Comparison of ENCODE assay signal across 8 cellular contexts in the genomic region with DNA sequence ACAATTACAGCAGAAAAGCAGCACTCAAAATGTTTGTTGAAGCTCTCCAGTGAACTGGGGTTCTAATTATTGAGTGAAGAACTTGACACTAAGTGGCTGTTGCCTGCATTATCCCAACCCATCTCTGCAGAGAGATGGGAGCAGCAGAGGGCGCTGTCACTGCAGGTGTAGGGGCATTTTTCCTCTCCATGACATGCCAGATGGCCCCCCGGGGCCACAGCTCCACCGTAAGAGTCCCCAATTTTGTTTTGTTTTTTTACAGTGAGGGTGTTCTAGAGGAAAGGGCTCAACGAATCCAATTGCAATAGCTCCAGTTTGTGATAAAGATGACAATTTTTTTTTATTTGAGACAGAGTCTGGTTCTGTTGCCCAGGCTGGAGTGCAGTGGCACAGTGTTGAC. TPM values are rescaled to one million over a fixed set of nuclear protein-coding genes. Genes with fewer than 3 reads are reported as not detected.
A peak's percentile ranks its signal among the peaks of the same experiment; 100 is the strongest.
DNase-seq lines count a peak whose midpoint lies in the region; ATAC-seq lines count a peak whose summit lies in the region.

No MANE protein-coding gene starts in this region.

- no peak overlapping the region for H2BK5ac ChIP-seq in mesendoderm (ENCODE audit: low read length)

- H3K36me3 Mint-ChIP-seq in CD4-positive, CD25-positive, alpha-beta regulatory T cell: no peaks in the 10 kb centered on the region

- H3K18ac ChIP-seq in mesendoderm (ENCODE audit: low read length): no peak overlapping the region

- peaks cover 25% of the 10 kb centered on the region for H3K4me1 ChIP-seq in CD4-positive, CD25-positive, alpha-beta regulatory T cell (ENCODE audit: control insufficient read depth, insufficient read depth, low read length, poor library complexity, severe bottlenecking)
- H3K4me1 ChIP-seq in mesendoderm (ENCODE audit: control insufficient read depth, low read depth, low read length): no peaks in the 10 kb centered on the region

- no peaks in the 10 kb centered on the region for H3K36me3 ChIP-seq in CD4-positive, CD25-positive, alpha-beta regulatory T cell (ENCODE audit: control insufficient read depth, insufficient read depth, low read length)
- no peaks in the 10 kb centered on the region for H3K36me3 ChIP-seq in mesendoderm (ENCODE audit: control insufficient read depth, insufficient read depth, low read length)

- H2AK5ac ChIP-seq in mesendoderm (ENCODE audit: low read length): no peak overlapping the region

- H3K56ac ChIP-seq in mesendoderm (ENCODE audit: low read length): peak overlapping the region; percentile 5

- H3K27me3 ChIP-seq in CD4-positive, CD25-positive, alpha-beta regulatory T cell (ENCODE audit: control insufficient read depth, insufficient read depth, low read length): no peaks in the 10 kb centered on the region
- H3K27me3 ChIP-seq in mesendoderm (ENCODE audit: insufficient read depth, low read length, poor library complexity): no peaks in the 10 kb centered on the region

- ATAC-seq in CD4-positive, CD25-positive, alpha-beta regulatory T cell (ENCODE audit: low read depth in 2 of 2): no peak
- ATAC-seq in GM21423 (IDR thresholded peaks at IDR 0.05; ENCODE audit: unreplicated experiment) (peak; percentile 29), HG03571 (IDR thresholded peaks at IDR 0.05; ENCODE audit: unreplicated experiment) (no peak)

- H3K27ac Mint-ChIP-seq in CD4-positive, CD25-positive, alpha-beta regulatory T cell: peak overlapping the region in 1 of 3 donors; percentile 18

- H4K8ac ChIP-seq in mesendoderm (ENCODE audit: low read depth, low read length): no peak overlapping the region

- peaks cover 29 to 52% (median 34%) of the 10 kb centered on the region in 4 donors for H3K4me1 Mint-ChIP-seq in CD4-positive, CD25-positive, alpha-beta regulatory T cell

- H3K27ac ChIP-seq in CD4-positive, CD25-positive, alpha-beta regulatory T cell (ENCODE audit: insufficient read depth, low read length, poor library complexity, severe bottlenecking): no peak overlapping the region
- H3K27ac ChIP-seq in mesendoderm (ENCODE audit: low read depth, low read length): no peak overlapping the region

- no peaks in the 10 kb centered on the region for H3K9me3 Mint-ChIP-seq in CD4-positive, CD25-positive, alpha-beta regulatory T cell

- H3K23ac ChIP-seq in mesendoderm (ENCODE audit: low read length): no peak overlapping the region

- H3K9ac ChIP-seq in mesendoderm (ENCODE audit: low read length): no peak overlapping the region

- no peaks in the 10 kb centered on the region for H3K79me2 ChIP-seq in mesendoderm (ENCODE audit: control insufficient read depth, insufficient read depth, low read length)

- H3K4ac ChIP-seq in mesendoderm (ENCODE audit: low read depth, low read length): no peak overlapping the region

- H4K5ac ChIP-seq in mesendoderm (ENCODE audit: low read length): no peak overlapping the region

- H3K4me3 ChIP-seq in CD4-positive, CD25-positive, alpha-beta regulatory T cell (ENCODE audit: low read depth, low read length): no peak overlapping the region
- H3K4me3 ChIP-seq in mesendoderm (ENCODE audit: low read length): no peak overlapping the region

- DNase-seq in CD4-positive, CD25-positive, alpha-beta regulatory T cell: peak; percentile 10 to 63 (median 29)
- peak; percentile 32 for DNase-seq in NCI-H524 treated with DMSO at 0.1 percent for 48 hours (lab: John Stamatoyannopoulos, UW)
- peak; percentile 21 for DNase-seq in activated effector memory CD4-positive, alpha-beta T cell treated with Interleukin-2 at 50 U/mL for 16 hours
- peak; percentile 74 for DNase-seq in mesendoderm
- no peak for DNase-seq in effector CD8-positive, alpha-beta T cell (lab: John Stamatoyannopoulos, UW)
- no peak for DNase-seq in activated CD4-positive, CD25-positive, alpha-beta regulatory T cell treated with anti-CD3 and anti-CD28 coated beads, Interleukin-2, amount 50 U/mL, for 72 hours

- no peak overlapping the region for H3K4me2 ChIP-seq in mesendoderm (ENCODE audit: low read length)

- no peak overlapping the region for H2BK15ac ChIP-seq in mesendoderm (replicated peaks; ENCODE audit: low read depth)

- H3K4me3 Mint-ChIP-seq in CD4-positive, CD25-positive, alpha-beta regulatory T cell: peak overlapping the region; percentile 81 to 89 (median 84)

- no CpG with 5 or more reads among the region's 4 CpGs for WGBS in mesendoderm (ENCODE audit: extremely low coverage, insufficient coverage, low lambda C conversion rate)

- H3K9me3 ChIP-seq in CD4-positive, CD25-positive, alpha-beta regulatory T cell (ENCODE audit: control insufficient read depth in 2 of 2, low read length in 2 of 2): no peaks in the 10 kb centered on the region

- H3K79me1 ChIP-seq in mesendoderm (ENCODE audit: low read length): no peaks in the 10 kb centered on the region

- H3K27me3 Mint-ChIP-seq in CD4-positive, CD25-positive, alpha-beta regulatory T cell: no peaks in the 10 kb centered on the region

- H2BK120ac ChIP-seq in mesendoderm (ENCODE audit: low read depth, low read length): no peak overlapping the region

RNA-seq across cellular contexts. Expression of gene FUCA2, which starts 1.9 kb away (rescaled TPM):
- total RNA-seq in CD4-positive, CD25-positive, alpha-beta regulatory T cell: 6.1 TPM
- 10 to 100 TPM; 14.1 to 23.6 (median 22.2) TPM for polyA plus RNA-seq in CD4-positive, CD25-positive, alpha-beta regulatory T cell
- polyA plus RNA-seq in mesendoderm (2013, experiment 1 of 2): 29.0 TPM
- polyA plus RNA-seq in mesendoderm (2013, experiment 2 of 2): 30.0 TPM

Comparison
In these comparisons a context has a peak if more than half of its experiments do, and no peak if none do; other contexts are left out.
1. DNase-seq: peak in CD4-positive, CD25-positive, alpha-beta regulatory T cell (3 of 3), NCI-H524 treated with DMSO at 0.1 percent for 48 hours (single experiment), activated effector memory CD4-positive, alpha-beta T cell treated with Interleukin-2 at 50 U/mL for 16 hours (single experiment) and mesendoderm (single experiment); none in effector CD8-positive, alpha-beta T cell (single experiment) and activated CD4-positive, CD25-positive, alpha-beta regulatory T cell treated with anti-CD3 and anti-CD28 coated beads, Interleukin-2, amount 50 U/mL, for 72 hours (single experiment).